In the genomic region with DNA sequence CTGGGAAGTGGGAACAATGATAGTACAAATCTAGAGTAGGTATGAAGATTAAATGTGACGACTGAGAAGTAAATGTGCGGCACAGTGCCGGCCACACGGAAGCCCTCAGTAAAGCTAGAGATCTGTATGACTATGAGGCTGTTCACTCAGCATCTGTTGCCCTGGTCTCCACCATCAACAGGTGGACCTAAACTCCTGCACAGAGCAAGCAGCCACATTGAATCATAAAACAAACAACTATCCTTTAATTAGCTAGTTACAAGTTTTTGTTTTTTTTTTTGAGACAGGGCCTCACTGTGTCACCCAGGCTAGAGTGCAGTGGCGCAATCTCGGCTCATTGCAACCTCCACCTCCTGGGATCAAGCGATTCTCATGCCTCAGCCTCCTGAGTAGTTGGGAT, we compare ENCODE assay signal across 20 cellular contexts. TPM values are rescaled to one million over a fixed set of nuclear protein-coding genes. Genes with fewer than 3 reads are reported as not detected.
DNase-seq lines count a peak whose midpoint lies in the region; ATAC-seq and TF ChIP-seq lines count a peak whose summit lies in the region.
"Had no signal": no experiment of that assay in that cellular context is flagged by ENCODE, and none has a peak within 500 bp of the region (broad histone marks: within the 10 kb centered on the region; RNA-seq: fewer than 3 reads in every experiment).

No MANE protein-coding gene starts in this region.

- POLR2A ChIA-PET in Panc1 (lab: Charles Lee): no interaction called here

- H3K9me3 ChIP-seq in Panc1 (ENCODE audit: control insufficient read depth, insufficient read depth, low read depth, low read length) (peaks cover 6% of the 10 kb centered on the region; the same call in 1 of the 2 replicates), neural progenitor cell (ENCODE audit: low read depth) (no peaks in the 10 kb centered on the region)
- H3K9me3 ChIP-seq: BE2C had no signal

- no peak overlapping the region for H3K9ac ChIP-seq in neural progenitor cell
- H3K9ac ChIP-seq: BLaER1 had no signal

- peaks cover 13% of the 10 kb centered on the region for H3K27me3 Mint-ChIP-seq in neural progenitor cell (ENCODE audit: insufficient read depth, low read depth)

- peaks cover 22% of the 10 kb centered on the region for H3K4me1 Mint-ChIP-seq in neural progenitor cell
- H3K4me1 Mint-ChIP-seq: CD14-positive monocyte; CD4-positive, alpha-beta memory T cell; CD4-positive, CD25-positive, alpha-beta regulatory T cell; CD8-positive, alpha-beta memory T cell had no signal

- no TSS peak for BruUV-seq in Panc1 (replicated peaks; lab: Mats Ljungman, UMichigan)

- CTCF ChIA-PET in Panc1 (lab: Charles Lee): no interaction called here

- H3K36me3 ChIP-seq in Panc1 (ENCODE audit: control insufficient read depth, insufficient read depth, low read length): no peaks in the 10 kb centered on the region
- no peaks in the 10 kb centered on the region for H3K36me3 ChIP-seq in neural progenitor cell
- H3K36me3 ChIP-seq: BE2C, BLaER1 had no signal

- in situ Hi-C loops in Panc1 (cut with HindIII; ENCODE audit: low pct_unique_long_range_greater_than_20kb, low sequenced_read_pairs): no loop called here

- no peak overlapping the region for H3K4me3 ChIP-seq in Panc1 (ENCODE audit: low read depth in 2 of 2, low read length in 2 of 2)
- no peak overlapping the region for H3K4me3 ChIP-seq in neural progenitor cell
- H3K4me3 ChIP-seq: BLaER1 had no signal

- TF ChIP-seq CTCF in Panc1 (IDR thresholded peaks at IDR 0.05): no peak
- no peak for TF ChIP-seq CTCF in neural progenitor cell (IDR thresholded peaks at IDR 0.05)

- no peaks in the 10 kb centered on the region for H3K79me2 ChIP-seq in neural progenitor cell (ENCODE audit: low read depth)

- no peak overlapping the region for H3K4me2 ChIP-seq in neural progenitor cell
- H3K4me2 ChIP-seq: BLaER1 had no signal

- no peaks in the 10 kb centered on the region for H4K20me1 ChIP-seq in neural progenitor cell (ENCODE audit: low read depth)
- H4K20me1 ChIP-seq: BLaER1 had no signal

- no peak overlapping the region for H3K27ac ChIP-seq in Panc1 (ENCODE audit: low read length)
- no peak overlapping the region for H3K27ac ChIP-seq in neural progenitor cell
- H3K27ac ChIP-seq: BLaER1 had no signal

- intact Hi-C loops in Panc1 (cut with micrococcal nuclease; ENCODE audit: unreplicated experiment): no loop called here

- H3K27ac Mint-ChIP-seq in neural progenitor cell: peak overlapping the region; percentile 38
- H3K27ac Mint-ChIP-seq: CD4-positive, alpha-beta memory T cell; CD4-positive, CD25-positive, alpha-beta regulatory T cell; CD8-positive, alpha-beta memory T cell had no signal

- H3K27me3 ChIP-seq in Panc1 (ENCODE audit: control insufficient read depth, insufficient read depth, low read length): no peaks in the 10 kb centered on the region
- no peaks in the 10 kb centered on the region for H3K27me3 ChIP-seq in neural progenitor cell
- H3K27me3 ChIP-seq: BE2C, BLaER1 had no signal

- no peak overlapping the region for H3K4me3 Mint-ChIP-seq in neural progenitor cell
- H3K4me3 Mint-ChIP-seq: CD14-positive monocyte; CD4-positive, alpha-beta memory T cell; CD4-positive, CD25-positive, alpha-beta regulatory T cell; CD8-positive, alpha-beta memory T cell had no signal

- DNase-seq in LHCN-M2 (ENCODE audit: low read depth) (peak; percentile 23), Panc1 (ENCODE audit: low read depth, low spot score) (no peak), neural progenitor cell (ENCODE audit: low spot score) (no peak), NCI-H82 (lab: John Stamatoyannopoulos, UW) (no peak), NCI-H2081 (lab: John Stamatoyannopoulos, UW) (no peak)
- DNase-seq: 8988T; ACHN; BE2C; C1 segment of cervical spinal cord; CD4-positive, alpha-beta memory T cell; CD4-positive, CD25-positive, alpha-beta regulatory T cell; CD8-positive, alpha-beta memory T cell; COR-L47; DMS79 treated with DMSO at 0.1 percent for 48 hours; GF-D8 had no signal

- H3F3A ChIP-seq in neural progenitor cell (ENCODE audit: low read depth): no peaks in the 10 kb centered on the region

- H3K4me1 ChIP-seq in Panc1 (ENCODE audit: control insufficient read depth, insufficient read depth, low read length) (0 out of 2 replicates have a peak, but pooled peaks cover 3% of the 10 kb centered on the region), neural progenitor cell (no peaks in the 10 kb centered on the region)
- H3K4me1 ChIP-seq: BE2C, BLaER1 had no signal

- no peak overlapping the region for H2AFZ ChIP-seq in neural progenitor cell (replicated peaks)

- peaks cover 3% of the 10 kb centered on the region for H3K9me3 Mint-ChIP-seq in neural progenitor cell

- H3K36me3 Mint-ChIP-seq in neural progenitor cell: no peaks in the 10 kb centered on the region
- H3K36me3 Mint-ChIP-seq: CD4-positive, alpha-beta memory T cell; CD4-positive, CD25-positive, alpha-beta regulatory T cell had no signal

- ATAC-seq in Panc1 (0 out of 2 replicates have a peak, but pooled peaks have one; percentile 35), GM21367 (IDR thresholded peaks at IDR 0.05; ENCODE audit: unreplicated experiment) (no peak)

RNA-seq across cellular contexts. Expression of gene RBP4, which starts 16.6 kb away (rescaled TPM):
- total RNA-seq in LHCN-M2 (2014; rRNA removed) (0.17 and 0.32 TPM in 2 replicates), Panc1 (2021; ENCODE audit: unreplicated experiment) (6.9 TPM), neural progenitor cell (ENCODE audit: low replicate concordance) (0.28 TPM in 1 of 2 replicates, not detected in the other)
- polyA plus RNA-seq in LHCN-M2 (2012): 0.56 TPM
- polyA plus RNA-seq in Panc1 (2012; ENCODE audit: insufficient read length): 12.6 TPM
- total RNA-seq: A673; CD4-positive, alpha-beta memory T cell; CD4-positive, CD25-positive, alpha-beta regulatory T cell; CD8-positive, alpha-beta memory T cell had no signal
- polyA plus RNA-seq: AG04450; CD4-positive, alpha-beta memory T cell; CD4-positive, CD25-positive, alpha-beta regulatory T cell; CD8-positive, alpha-beta memory T cell had no signal

RNA-seq across cellular contexts. Expression of gene FFAR4, which starts 18.0 kb away (rescaled TPM):
- total RNA-seq in LHCN-M2 (2014; rRNA removed) (not detected in 2 replicates), Panc1 (2021; ENCODE audit: unreplicated experiment) (0.92 TPM), neural progenitor cell (ENCODE audit: low replicate concordance) (0.04 and 0.06 TPM in 2 replicates)
- not detected for polyA plus RNA-seq in LHCN-M2 (2012)
- 8.2 TPM for polyA plus RNA-seq in Panc1 (2012; ENCODE audit: insufficient read length)
- total RNA-seq: A673; CD4-positive, alpha-beta memory T cell; CD4-positive, CD25-positive, alpha-beta regulatory T cell; CD8-positive, alpha-beta memory T cell had no signal
- polyA plus RNA-seq: AG04450; CD4-positive, alpha-beta memory T cell; CD4-positive, CD25-positive, alpha-beta regulatory T cell; CD8-positive, alpha-beta memory T cell had no signal

RNA-seq across cellular contexts. Expression of gene PDE6C, which starts 27.9 kb away (rescaled TPM):
- total RNA-seq in LHCN-M2 (2014; rRNA removed): not detected in 2 replicates
- not detected for polyA plus RNA-seq in LHCN-M2 (2012)
- not detected for total RNA-seq in Panc1 (2021; ENCODE audit: unreplicated experiment)
- polyA plus RNA-seq in Panc1 (2012; ENCODE audit: insufficient read length): not detected
- total RNA-seq in neural progenitor cell (ENCODE audit: low replicate concordance): not detected in 2 replicates
- total RNA-seq: A673; CD4-positive, alpha-beta memory T cell; CD4-positive, CD25-positive, alpha-beta regulatory T cell; CD8-positive, alpha-beta memory T cell had no signal
- polyA plus RNA-seq: AG04450; CD14-positive monocyte; CD4-positive, alpha-beta memory T cell; CD4-positive, CD25-positive, alpha-beta regulatory T cell; CD8-positive, alpha-beta memory T cell had no signal
